Comparison of ENCODE assay signal across 8 cellular contexts in the genomic region with DNA sequence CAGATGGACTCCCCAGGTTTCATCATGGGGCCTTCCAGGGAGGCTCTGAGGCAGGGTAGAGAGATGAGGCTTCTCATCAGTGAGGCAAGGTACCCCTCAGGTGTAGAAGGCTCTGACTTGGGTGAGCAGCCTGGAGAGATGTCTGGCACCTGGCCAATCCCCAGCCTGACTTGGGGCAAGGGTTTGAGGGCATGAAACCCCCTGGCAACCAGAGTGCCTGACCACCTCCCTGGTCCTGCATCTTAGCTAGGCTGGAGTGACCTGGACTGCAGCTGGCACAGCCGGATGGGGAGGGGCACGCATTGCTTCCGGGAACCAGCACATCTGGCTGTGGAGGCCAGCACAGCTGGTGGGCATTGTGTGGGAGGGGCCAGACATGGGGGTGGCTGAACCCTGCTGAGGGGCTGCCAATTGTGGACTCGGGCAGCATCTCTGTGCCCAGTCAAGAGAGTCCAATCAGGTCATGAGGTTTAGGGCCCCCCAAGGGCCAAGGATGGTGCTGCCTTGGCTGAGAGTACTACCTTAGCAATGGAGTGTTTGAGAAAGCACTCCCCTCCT. TPM values are rescaled to one million over a fixed set of nuclear protein-coding genes. Genes with fewer than 3 reads are reported as not detected.
DNase-seq lines count a peak whose midpoint lies in the region; FAIRE-seq and TF ChIP-seq lines count a peak whose summit lies in the region.

No MANE protein-coding gene starts in this region.

- H3K27ac Mint-ChIP-seq in glutamatergic neuron (ENCODE audit: unreplicated experiment): no peak overlapping the region

- H3K4me1 ChIP-seq in SJCRH30 (peaks cover 7% of the 10 kb centered on the region), prostate gland (replicated peaks) (no peaks in the 10 kb centered on the region)

- H3K27me3 ChIP-seq in SJCRH30 (no peaks in the 10 kb centered on the region), prostate gland (replicated peaks; ENCODE audit: insufficient read depth) (no peaks in the 10 kb centered on the region)

- TF ChIP-seq POLR2A in prostate gland (IDR thresholded peaks at IDR 0.05): no peak

- peaks cover 19% of the 10 kb centered on the region for H3K9me3 Mint-ChIP-seq in glutamatergic neuron (ENCODE audit: unreplicated experiment)

- H3K4me3 ChIP-seq in SJCRH30: peak overlapping the region; percentile 88
- peak overlapping the region; percentile 64 to 68 for H3K4me3 ChIP-seq in prostate gland

- intact Hi-C loops in prostate gland (cut with DNase I): loop anchor here (2.0 kb wide), 1 partner anchor 91 kb away; no protein-coding TSS in a partner anchor

- peaks cover 24% of the 10 kb centered on the region for H3K27me3 Mint-ChIP-seq in glutamatergic neuron (ENCODE audit: unreplicated experiment)

- FAIRE-seq in D721Med (lab: Jason Lieb, UNC): no peak

- peaks cover 35% of the 10 kb centered on the region for H3K4me1 Mint-ChIP-seq in glutamatergic neuron (ENCODE audit: low read depth, unreplicated experiment)

- H3K9me3 ChIP-seq in SJCRH30 (replicated peaks): no peaks in the 10 kb centered on the region
- no peaks in the 10 kb centered on the region for H3K9me3 ChIP-seq in prostate gland

- TF ChIP-seq CTCF in glutamatergic neuron (IDR thresholded peaks at IDR 0.05; ENCODE audit: partially characterized antibody, unreplicated experiment) (no peak), prostate gland (IDR thresholded peaks at IDR 0.05) (no peak), D721Med (IDR thresholded peaks at IDR 0.05; ENCODE audit: insufficient read depth, missing control alignments) (no peak)

- no peaks in the 10 kb centered on the region for H3K36me3 Mint-ChIP-seq in glutamatergic neuron (ENCODE audit: unreplicated experiment)

- peak overlapping the region; percentile 49 for H3K4me3 Mint-ChIP-seq in glutamatergic neuron (ENCODE audit: unreplicated experiment)

- 50% methylated on average over 4 of the region's 4 CpGs for WGBS in prostate gland

- H3K36me3 ChIP-seq in SJCRH30 (no peaks in the 10 kb centered on the region), prostate gland (no peaks in the 10 kb centered on the region)

- H3K27ac ChIP-seq in SJCRH30 (peak overlapping the region; percentile 92), prostate gland (peak overlapping the region; percentile 85 to 90)

- peak; percentile 17 for DNase-seq in EH (ENCODE audit: low read depth)
- DNase-seq in SJCRH30: peak in 1 of 2 experiments; percentile 14
- DNase-seq in glutamatergic neuron: no peak
- DNase-seq in prostate gland (ENCODE audit: low spot score): no peak
- DNase-seq in NCI-H1694 treated with DMSO at 0.1 percent for 48 hours (lab: John Stamatoyannopoulos, UW): no peak
- DNase-seq in glomerular visceral epithelial cell (ENCODE audit: extremely low spot score): no peak
- no peak for DNase-seq in D721Med (ENCODE audit: insufficient read length, low spot score)
- no peak for DNase-seq in stimulated activated CD8-positive, alpha-beta memory T cell treated with anti-CD3 and anti-CD28 coated beads, Interleukin-4, amount 100 ng/mL, for 48 hours

RNA-seq across cellular contexts. Expression of gene ZBTB47, which starts 1.9 kb away (rescaled TPM):
- total RNA-seq in SJCRH30 (2014; rRNA removed; shearing (Covaris generic)): 3.5 and 4.0 TPM in 2 replicates
- 9.7 TPM for total RNA-seq in glutamatergic neuron (ENCODE audit: unreplicated experiment)
- total RNA-seq in prostate gland: 10 to 100 TPM; 22.1 to 38.0 TPM

RNA-seq across cellular contexts. Expression of gene KLHL40, which starts 29.9 kb away (rescaled TPM):
- 0.59 and 0.71 TPM in 2 replicates for total RNA-seq in SJCRH30 (2014; rRNA removed; shearing (Covaris generic))
- total RNA-seq in glutamatergic neuron (ENCODE audit: unreplicated experiment): 0.44 TPM
- total RNA-seq in prostate gland: 1 to 10 TPM; 1.2 to 2.9 TPM

RNA-seq across cellular contexts. Expression of gene HHATL, which starts 47.2 kb away (rescaled TPM):
- total RNA-seq in SJCRH30 (2014; rRNA removed; shearing (Covaris generic)): not detected in 2 replicates
- total RNA-seq in glutamatergic neuron (ENCODE audit: unreplicated experiment) (7.6 TPM), prostate gland (1 to 10 TPM; 1.9 to 5.5 TPM)

RNA-seq across cellular contexts. Expression of gene NKTR, which starts 54.9 kb away (rescaled TPM):
- total RNA-seq in SJCRH30 (2014; rRNA removed; shearing (Covaris generic)): 25.9 and 40.6 TPM in 2 replicates
- total RNA-seq in glutamatergic neuron (ENCODE audit: unreplicated experiment) (196 TPM), prostate gland (10 to 100 TPM; 42.2 to 91.6 TPM)
